Comparison of ENCODE assay signal across 16 cellular contexts in genomic region chr6:104357928-104358327, GRCh38.
"Had no signal": no experiment of that assay in that cellular context is flagged by ENCODE, and none has a peak within 500 bp of the region (broad histone marks: within the 10 kb centered on the region; RNA-seq: fewer than 3 reads in every experiment).

No MANE protein-coding gene starts in this region.

- FAIRE-seq: endothelial cell of umbilical vein had no signal

- ATAC-seq: activated naive CD8-positive, alpha-beta T cell treated with anti-CD3 and anti-CD28 coated beads, Interleukin-2, amount 50 U/mL, for 24 hours; stimulated activated memory B cell treated with anti-CD40 and anti-IgM and Interleukin-4, amounts not matched to agents 10 μg/mL and 1 μg/mL and 100 μg/mL, for 72 hours had no signal

- DNase-seq: activated CD4-positive, alpha-beta T cell treated with anti-CD3 and anti-CD28 coated beads for 1 hour; activated CD4-positive, alpha-beta T cell treated with anti-CD3 and anti-CD28 coated beads, Interleukin-2, amount 50 U/mL, for 48 hours; activated naive CD4-positive, alpha-beta T cell treated with anti-CD3 and anti-CD28 coated beads for 36 hours; activated naive CD8-positive, alpha-beta T cell treated with anti-CD3 and anti-CD28 coated beads, Interleukin-2, amount 50 U/mL, for 24 hours; aorta; cortex of kidney; effector CD8-positive, alpha-beta T cell; esophagus squamous epithelium; hippocampal formation; kidney glomerular epithelial cell; occipital lobe; stimulated activated CD4-positive, alpha-beta T cell treated with anti-CD3 and anti-CD28 coated beads, Interleukin-2, amount 100 ng/mL, for 48 hours; tibial artery; uterus had no signal
